In genomic region chr16:1871974-1872635, GRCh38 we compare ENCODE assay signal across 9 cellular contexts. TPM values are rescaled to one million over a fixed set of nuclear protein-coding genes. Genes with fewer than 3 reads are reported as not detected.
DNase-seq lines count a peak whose midpoint lies in the region; ATAC-seq lines count a peak whose summit lies in the region.
"Had no signal": no experiment of that assay in that cellular context is flagged by ENCODE, and none has a peak within 500 bp of the region (broad histone marks: within the 10 kb centered on the region; RNA-seq: fewer than 3 reads in every experiment).

MEIOB (minus strand) TSS chr16:1872164; CDS start chr16:1868175, 3,989 bp downstream.

- H3K36me3 ChIP-seq in ACC112 (ENCODE audit: insufficient read depth, low read length): no peaks in the 10 kb centered on the region
- H3K36me3 ChIP-seq in iPS-18a (ENCODE audit: control insufficient read depth, low read depth, low read length): no peaks in the 10 kb centered on the region

- no peak within 1 kb of the TSS for H3K9ac ChIP-seq in iPS-18a (ENCODE audit: low read length)

- no peaks in the 10 kb centered on the region for H3K9me3 ChIP-seq in iPS-18a (ENCODE audit: control insufficient read depth, low read depth, low read length)

- intact Hi-C loops in activated T-helper 2 cell treated with anti-CD3 and anti-CD28 coated beads, Interferon-gamma antibody, Interleukin-2, Interleukin-4, amounts not matched to agents 10 μg/mL and 5 μg/mL and 100 μg/mL, durations not matched to agents 14 hours and 24 hours and 36 hours (cut with micrococcal nuclease): no loop called here

- peaks cover 14% of the 10 kb centered on the region for H3K27me3 ChIP-seq in ACC112 (ENCODE audit: insufficient read depth, low read length)
- H3K27me3 ChIP-seq in iPS-18a (ENCODE audit: control insufficient read depth, insufficient read depth, low read length): peaks cover 36% of the 10 kb centered on the region

- no peak for ATAC-seq in GM19351 (IDR thresholded peaks at IDR 0.05; ENCODE audit: unreplicated experiment)
- ATAC-seq in GM19328 (IDR thresholded peaks at IDR 0.05; ENCODE audit: unreplicated experiment): no peak

- H3K4me3 Mint-ChIP-seq in activated T-helper 2 cell treated with anti-CD3 and anti-CD28 coated beads, Interferon-gamma antibody, Interleukin-2, Interleukin-4, amounts not matched to agents 10 μg/mL and 5 μg/mL and 100 μg/mL, durations not matched to agents 14 hours and 24 hours and 36 hours (ENCODE audit: low read depth): peak within 1 kb of the TSS; percentile 69

- no peaks in the 10 kb centered on the region for H3K4me1 Mint-ChIP-seq in activated T-helper 2 cell treated with anti-CD3 and anti-CD28 coated beads, Interferon-gamma antibody, Interleukin-2, Interleukin-4, amounts not matched to agents 10 μg/mL and 5 μg/mL and 100 μg/mL, durations not matched to agents 14 hours and 24 hours and 36 hours (ENCODE audit: low read depth)

- H3K4me3 ChIP-seq in ACC112 (ENCODE audit: low read depth, low read length) (no peak within 1 kb of the TSS; the same call in 1 of the 2 replicates), iPS-18a (ENCODE audit: low read length) (peak within 1 kb of the TSS; percentile 47)

- H3K36me3 Mint-ChIP-seq in activated T-helper 2 cell treated with anti-CD3 and anti-CD28 coated beads, Interferon-gamma antibody, Interleukin-2, Interleukin-4, amounts not matched to agents 10 μg/mL and 5 μg/mL and 100 μg/mL, durations not matched to agents 14 hours and 24 hours and 36 hours (ENCODE audit: low read depth): no peaks in the 10 kb centered on the region

- H2AFZ ChIP-seq in ACC112 (ENCODE audit: low read length, unreplicated experiment): no peak within 1 kb of the TSS

- DNase-seq in NCI-H146 (lab: John Stamatoyannopoulos, UW) (peak; percentile 93), midbrain (lab: John Stamatoyannopoulos, UW) (no peak)
- DNase-seq in activated T-helper 2 cell treated with anti-CD3 and anti-CD28 coated beads, Interferon-gamma antibody, Interleukin-2, Interleukin-4, amounts not matched to agents 10 μg/mL and 5 μg/mL and 100 μg/mL, durations not matched to agents 14 hours and 24 hours and 36 hours (ENCODE audit: low spot score): peak; percentile 15
- DNase-seq in stimulated activated CD4-positive, alpha-beta T cell treated with anti-CD3 and anti-CD28 coated beads, Interleukin-4, amount 100 ng/mL, for 24 hours: peak; percentile 39

- H3K9me3 Mint-ChIP-seq in activated T-helper 2 cell treated with anti-CD3 and anti-CD28 coated beads, Interferon-gamma antibody, Interleukin-2, Interleukin-4, amounts not matched to agents 10 μg/mL and 5 μg/mL and 100 μg/mL, durations not matched to agents 14 hours and 24 hours and 36 hours: no peaks in the 10 kb centered on the region

- H3K27me3 Mint-ChIP-seq in activated T-helper 2 cell treated with anti-CD3 and anti-CD28 coated beads, Interferon-gamma antibody, Interleukin-2, Interleukin-4, amounts not matched to agents 10 μg/mL and 5 μg/mL and 100 μg/mL, durations not matched to agents 14 hours and 24 hours and 36 hours (ENCODE audit: low read depth): peaks cover 15% of the 10 kb centered on the region

- no peak within 1 kb of the TSS for H3K27ac Mint-ChIP-seq in activated T-helper 2 cell treated with anti-CD3 and anti-CD28 coated beads, Interferon-gamma antibody, Interleukin-2, Interleukin-4, amounts not matched to agents 10 μg/mL and 5 μg/mL and 100 μg/mL, durations not matched to agents 14 hours and 24 hours and 36 hours

- no peaks in the 10 kb centered on the region for H3K79me2 ChIP-seq in ACC112 (ENCODE audit: control insufficient read depth, insufficient read depth, low read length, unreplicated experiment)

- H3K4me1 ChIP-seq in ACC112 (ENCODE audit: control insufficient read depth, insufficient read depth, low read length, unreplicated experiment) (peaks cover 10% of the 10 kb centered on the region), iPS-18a (ENCODE audit: control insufficient read depth, low read depth, low read length) (no peaks in the 10 kb centered on the region)

- peak within 1 kb of the TSS; percentile 41 for H3K27ac ChIP-seq in ACC112 (ENCODE audit: low read depth, low read length)
- H3K27ac ChIP-seq in iPS-18a (ENCODE audit: low read length): no peak within 1 kb of the TSS
- H3K27ac ChIP-seq: VCaP had no signal

RNA-seq across cellular contexts. Expression of gene MEIOB, which starts in this region (rescaled TPM):
- total RNA-seq in activated T-helper 2 cell treated with anti-CD3 and anti-CD28 coated beads, Interferon-gamma antibody, Interleukin-2, Interleukin-4, amounts not matched to agents 10 μg/mL and 5 μg/mL and 100 μg/mL, durations not matched to agents 14 hours and 24 hours and 36 hours: not detected in 2 replicates

Comparison
In these comparisons a context has a peak if more than half of its experiments do, and no peak if none do; other contexts are left out.
1. Peak in DNase-seq in activated T-helper 2 cell treated with anti-CD3 and anti-CD28 coated beads, Interferon-gamma antibody, Interleukin-2, Interleukin-4, amounts not matched to agents 10 μg/mL and 5 μg/mL and 100 μg/mL, durations not matched to agents 14 hours and 24 hours and 36 hours; RNA of the gene not detected or under 1 TPM.